13 cellular contexts compared by ENCODE assay signal in the genomic region with DNA sequence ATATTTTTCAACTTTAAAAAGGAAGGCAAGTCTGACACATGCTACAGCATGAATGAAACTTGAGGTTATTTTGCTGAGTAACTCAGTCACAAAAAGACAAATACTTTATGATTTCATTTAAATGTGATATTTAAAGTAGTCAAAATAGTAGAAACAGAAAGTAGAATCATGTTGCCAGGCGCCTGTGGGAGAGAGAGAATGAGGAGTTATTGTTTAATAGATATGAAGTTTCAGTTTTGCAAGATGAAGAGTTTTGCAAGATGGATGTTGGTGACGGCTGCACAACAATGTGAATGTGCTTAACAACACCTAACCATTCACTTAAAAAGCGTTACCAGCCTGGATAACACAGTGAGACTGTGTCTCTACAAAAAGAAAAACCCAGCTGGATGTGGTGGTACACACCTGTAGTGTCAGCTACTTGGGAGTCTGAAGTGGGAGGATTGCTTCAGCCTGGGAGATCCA. TPM values are rescaled to one million over a fixed set of nuclear protein-coding genes. Genes with fewer than 3 reads are reported as not detected.
DNase-seq lines count a peak whose midpoint lies in the region; ATAC-seq and TF ChIP-seq lines count a peak whose summit lies in the region.
"Had no signal": no experiment of that assay in that cellular context is flagged by ENCODE, and none has a peak within 500 bp of the region (broad histone marks: within the 10 kb centered on the region; RNA-seq: fewer than 3 reads in every experiment).

No MANE protein-coding gene starts in this region.

- H3K27me3 Mint-ChIP-seq in activated CD8-positive, alpha-beta T cell treated with anti-CD3 and anti-CD28 coated beads for 36 hours, result no peaks in the 10 kb centered on the region
- no peaks in the 10 kb centered on the region for H3K27me3 Mint-ChIP-seq in activated CD8-positive, alpha-beta T cell treated with anti-CD3 and anti-CD28 coated beads, Interleukin-2, amount 10 ng/mL, durations not matched to agents 7 days and 5 days (ENCODE audit: low read depth)

- intact Hi-C loops in activated CD8-positive, alpha-beta T cell treated with anti-CD3 and anti-CD28 coated beads for 36 hours (cut with micrococcal nuclease), result no loop called here

- H3K4me3 Mint-ChIP-seq in activated CD8-positive, alpha-beta T cell treated with anti-CD3 and anti-CD28 coated beads for 36 hours, result no peak overlapping the region
- no peak overlapping the region for H3K4me3 Mint-ChIP-seq in activated CD8-positive, alpha-beta T cell treated with anti-CD3 and anti-CD28 coated beads, Interleukin-2, amount 10 ng/mL, durations not matched to agents 7 days and 5 days
- H3K4me3 Mint-ChIP-seq: endodermal cell; T-helper 1 cell treated with Interleukin-12 subunit alpha and Interleukin-12 subunit beta and Interleukin-4 antibody, amounts not matched to agents 30 μg/mL and 1 μg/mL, for 36 hours had no signal

- no peak for TF ChIP-seq CTCF in activated CD8-positive, alpha-beta T cell treated with anti-CD3 and anti-CD28 coated beads for 36 hours (IDR thresholded peaks at IDR 0.05)
- TF ChIP-seq CTCF in epithelial cell of esophagus (IDR thresholded peaks at IDR 0.05; ENCODE audit: insufficient read depth, low read depth, low read length, missing control alignments), result no peak

- peaks cover 32% of the 10 kb centered on the region for H3K4me1 Mint-ChIP-seq in activated CD8-positive, alpha-beta T cell treated with anti-CD3 and anti-CD28 coated beads for 36 hours (ENCODE audit: low read depth)
- H3K4me1 Mint-ChIP-seq in activated CD8-positive, alpha-beta T cell treated with anti-CD3 and anti-CD28 coated beads, Interleukin-2, amount 10 ng/mL, durations not matched to agents 7 days and 5 days (ENCODE audit: low read depth), result peaks cover 14% of the 10 kb centered on the region
- H3K4me1 Mint-ChIP-seq: endodermal cell had no signal

- no peak overlapping the region for H3K4me3 ChIP-seq in epithelial cell of esophagus (ENCODE audit: low read length)
- H3K4me3 ChIP-seq: lung, spleen had no signal

- DNase-seq in activated CD8-positive, alpha-beta T cell treated with anti-CD3 and anti-CD28 coated beads for 36 hours, result peak; percentile 36
- no peak for DNase-seq in activated CD8-positive, alpha-beta T cell treated with anti-CD3 and anti-CD28 coated beads, Interleukin-2, amount 10 ng/mL, durations not matched to agents 7 days and 5 days
- DNase-seq in epithelial cell of esophagus (ENCODE audit: low read depth), result peak; percentile 41
- DNase-seq in NCI-H446 treated with DMSO at 0.1 percent for 48 hours (lab: John Stamatoyannopoulos, UW), result no peak
- DNase-seq: endodermal cell, NCI-H2107, spleen had no signal

- no peaks in the 10 kb centered on the region for H3K9me3 Mint-ChIP-seq in activated CD8-positive, alpha-beta T cell treated with anti-CD3 and anti-CD28 coated beads for 36 hours
- H3K9me3 Mint-ChIP-seq in activated CD8-positive, alpha-beta T cell treated with anti-CD3 and anti-CD28 coated beads, Interleukin-2, amount 10 ng/mL, durations not matched to agents 7 days and 5 days (ENCODE audit: insufficient read depth), result no peaks in the 10 kb centered on the region
- H3K9me3 Mint-ChIP-seq: endodermal cell; T-helper 1 cell treated with Interleukin-12 subunit alpha and Interleukin-12 subunit beta and Interleukin-4 antibody, amounts not matched to agents 30 μg/mL and 1 μg/mL, for 36 hours had no signal

- ATAC-seq in activated CD8-positive, alpha-beta T cell treated with anti-CD3 and anti-CD28 coated beads for 36 hours, result peak; percentile 64
- ATAC-seq in activated CD8-positive, alpha-beta T cell treated with anti-CD3 and anti-CD28 coated beads, Interleukin-2, amount 10 ng/mL, durations not matched to agents 7 days and 5 days, result no peak
- ATAC-seq in GM19467 (IDR thresholded peaks at IDR 0.05; ENCODE audit: unreplicated experiment) (peak; percentile 81), HG03457 (IDR thresholded peaks at IDR 0.05; ENCODE audit: unreplicated experiment) (peak; percentile 64), GM18873 (IDR thresholded peaks at IDR 0.05; ENCODE audit: low FRiP score, unreplicated experiment) (no peak), esophagus mucosa (no peak)

- POLR2A ChIA-PET in activated CD8-positive, alpha-beta T cell treated with anti-CD3 and anti-CD28 coated beads for 36 hours (lab: Charles Lee), result no interaction called here
- POLR2A ChIA-PET in activated CD8-positive, alpha-beta T cell treated with anti-CD3 and anti-CD28 coated beads, Interleukin-2, amount 10 ng/mL, durations not matched to agents 7 days and 5 days (lab: Charles Lee), result no interaction called here

- CTCF ChIA-PET in activated CD8-positive, alpha-beta T cell treated with anti-CD3 and anti-CD28 coated beads for 36 hours (lab: Charles Lee), result interaction anchor here (0.6 to 1.5 kb wide), 2 partner anchors 24 to 133 kb away, joined by 3 to 4 read pairs; no protein-coding TSS in a partner anchor
- CTCF ChIA-PET in activated CD8-positive, alpha-beta T cell treated with anti-CD3 and anti-CD28 coated beads, Interleukin-2, amount 10 ng/mL, durations not matched to agents 7 days and 5 days (lab: Charles Lee), result no interaction called here

- H3K27ac Mint-ChIP-seq in activated CD8-positive, alpha-beta T cell treated with anti-CD3 and anti-CD28 coated beads for 36 hours, result peak overlapping the region; percentile 47
- no peak overlapping the region for H3K27ac Mint-ChIP-seq in activated CD8-positive, alpha-beta T cell treated with anti-CD3 and anti-CD28 coated beads, Interleukin-2, amount 10 ng/mL, durations not matched to agents 7 days and 5 days
- H3K27ac Mint-ChIP-seq: endodermal cell; T-helper 1 cell treated with Interleukin-12 subunit alpha and Interleukin-12 subunit beta and Interleukin-4 antibody, amounts not matched to agents 30 μg/mL and 1 μg/mL, for 36 hours had no signal

- H3K36me3 Mint-ChIP-seq in activated CD8-positive, alpha-beta T cell treated with anti-CD3 and anti-CD28 coated beads for 36 hours (ENCODE audit: low read depth), result no peaks in the 10 kb centered on the region
- H3K36me3 Mint-ChIP-seq in activated CD8-positive, alpha-beta T cell treated with anti-CD3 and anti-CD28 coated beads, Interleukin-2, amount 10 ng/mL, durations not matched to agents 7 days and 5 days (ENCODE audit: low read depth), result no peaks in the 10 kb centered on the region

RNA-seq across cellular contexts. Expression of gene ATP1A1, which starts 20.7 kb away (rescaled TPM):
- total RNA-seq in activated CD8-positive, alpha-beta T cell treated with anti-CD3 and anti-CD28 coated beads for 36 hours, result 100 to 1,000 TPM; 201 to 202 TPM
- total RNA-seq in activated CD8-positive, alpha-beta T cell treated with anti-CD3 and anti-CD28 coated beads, Interleukin-2, amount 10 ng/mL, durations not matched to agents 7 days and 5 days, result 100 to 1,000 TPM; 203 to 204 TPM
- total RNA-seq in esophagus mucosa, result 371 TPM

Comparison
In these comparisons a context has a peak if more than half of its experiments do, and no peak if none do; other contexts are left out.
1. ATAC-seq: peak in activated CD8-positive, alpha-beta T cell treated with anti-CD3 and anti-CD28 coated beads for 36 hours (single experiment), GM19467 (single experiment) and HG03457 (single experiment); none in activated CD8-positive, alpha-beta T cell treated with anti-CD3 and anti-CD28 coated beads, Interleukin-2, amount 10 ng/mL, durations not matched to agents 7 days and 5 days (single experiment), GM18873 (single experiment) and esophagus mucosa (single experiment).
2. DNase-seq: peak in activated CD8-positive, alpha-beta T cell treated with anti-CD3 and anti-CD28 coated beads for 36 hours (single experiment) and epithelial cell of esophagus (single experiment); none in activated CD8-positive, alpha-beta T cell treated with anti-CD3 and anti-CD28 coated beads, Interleukin-2, amount 10 ng/mL, durations not matched to agents 7 days and 5 days (single experiment) and NCI-H446 treated with DMSO at 0.1 percent for 48 hours (single experiment).